1 cellular context compared by ENCODE assay signal in genomic region chr6:4645713-4646356, GRCh38.
TF ChIP-seq lines count a peak whose summit lies in the region.

No MANE protein-coding gene starts in this region.

TF ChIP-seq in WTC11, 78 proteins besides CTCF, POLR2A, EP300 and RAD21 (continued from another document):
- TF ChIP-seq ARID4B (CRISPR knock-in tag; IDR thresholded peaks at IDR 0.05; ENCODE audit: borderline replicate concordance) (no peak), PRRX2 (CRISPR knock-in tag; IDR thresholded peaks at IDR 0.05) (no peak), NFE2L1 (CRISPR knock-in tag; IDR thresholded peaks at IDR 0.05) (no peak), MAX (CRISPR knock-in tag; IDR thresholded peaks at IDR 0.05) (no peak)
